ENCODE assay signal across 26 cellular contexts in the genomic region with DNA sequence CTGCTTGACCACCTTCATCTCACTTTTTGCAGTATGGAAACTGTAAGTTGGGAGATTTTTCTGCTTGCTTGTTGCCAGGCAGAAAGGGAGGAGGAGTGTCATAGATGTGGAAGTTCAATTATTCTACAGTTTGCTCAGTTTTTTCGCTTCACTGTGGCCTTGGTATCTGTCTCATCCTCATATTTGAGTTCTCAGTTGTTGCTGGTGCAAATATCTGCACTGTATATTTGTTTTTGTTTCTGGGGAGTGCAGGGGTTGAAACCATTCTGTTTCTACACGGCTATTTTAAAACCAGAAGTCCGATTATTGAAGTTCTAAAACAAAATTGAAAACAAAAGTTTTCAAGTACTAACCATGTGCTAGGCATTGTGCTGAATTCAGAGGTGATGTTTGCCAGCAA.
"Had no signal": no experiment of that assay in that cellular context is flagged by ENCODE, and none has a peak within 500 bp of the region (broad histone marks: within the 10 kb centered on the region; RNA-seq: fewer than 3 reads in every experiment).

No MANE protein-coding gene starts in this region.

- H3K4me1 ChIP-seq: colonic mucosa had no signal

- H3K36me3 ChIP-seq: brain microvascular endothelial cell, colonic mucosa, WERI-Rb-1 had no signal

- DNase-seq: activated CD4-positive, alpha-beta memory T cell treated with anti-CD3 and anti-CD28 coated beads, Interleukin-2, amount 10 ng/mL, durations not matched to agents 7 days and 5 days; activated CD4-positive, alpha-beta T cell treated with anti-CD3 and anti-CD28 coated beads for 1 hour; activated CD4-positive, alpha-beta T cell treated with anti-CD3 and anti-CD28 coated beads for 48 hours; activated CD4-positive, CD25-positive, alpha-beta regulatory T cell; activated CD8-positive, alpha-beta memory T cell treated with anti-CD3 and anti-CD28 coated beads for 24 hours; activated CD8-positive, alpha-beta memory T cell treated with anti-CD3 and anti-CD28 coated beads, Interleukin-2, amount 10 ng/mL, durations not matched to agents 7 days and 5 days; activated CD8-positive, alpha-beta memory T cell treated with anti-CD3 and anti-CD28 coated beads, Interleukin-2, amount 50 U/mL, for 48 hours; activated effector memory CD4-positive, alpha-beta T cell treated with Interleukin-2 at 50 U/mL for 16 hours; activated naive CD4-positive, alpha-beta T cell treated with anti-CD3 and anti-CD28 coated beads, Interleukin-2, amount 10 ng/mL, durations not matched to agents 7 days and 5 days; activated naive CD8-positive, alpha-beta T cell treated with anti-CD3 and anti-CD28 coated beads, Interleukin-2, amount 50 U/mL, for 24 hours; activated T-cell treated with anti-CD3 and anti-CD28 coated beads, Interleukin-2, amount 50 U/mL, for 48 hours; anterior cingulate cortex; brain microvascular endothelial cell; central memory CD4-positive, alpha-beta T cell; colonic mucosa; NCI-H1048; NCI-H1105 treated with DMSO at 0.1 percent for 48 hours; NCI-H1436; NCI-H1694; NCI-H1930; NCI-H345; NCI-H524 treated with DMSO at 0.1 percent for 48 hours; NCI-H748 treated with DMSO at 0.1 percent for 48 hours; Right ventricle myocardium superior; T1000; WERI-Rb-1 had no signal

- ATAC-seq: activated CD8-positive, alpha-beta memory T cell treated with anti-CD3 and anti-CD28 coated beads, Interleukin-2, amount 10 ng/mL, durations not matched to agents 7 days and 5 days; activated naive CD8-positive, alpha-beta T cell treated with anti-CD3 and anti-CD28 coated beads, Interleukin-2, amount 50 U/mL, for 24 hours had no signal

- H3K27me3 ChIP-seq: brain microvascular endothelial cell, colonic mucosa had no signal

- H3K4me3 ChIP-seq: colonic mucosa had no signal

- H3K27ac ChIP-seq: brain microvascular endothelial cell, colonic mucosa, WERI-Rb-1 had no signal

- H3K9me3 ChIP-seq: colonic mucosa had no signal
